ENCODE assay signal across 1 cellular context in the genomic region with DNA sequence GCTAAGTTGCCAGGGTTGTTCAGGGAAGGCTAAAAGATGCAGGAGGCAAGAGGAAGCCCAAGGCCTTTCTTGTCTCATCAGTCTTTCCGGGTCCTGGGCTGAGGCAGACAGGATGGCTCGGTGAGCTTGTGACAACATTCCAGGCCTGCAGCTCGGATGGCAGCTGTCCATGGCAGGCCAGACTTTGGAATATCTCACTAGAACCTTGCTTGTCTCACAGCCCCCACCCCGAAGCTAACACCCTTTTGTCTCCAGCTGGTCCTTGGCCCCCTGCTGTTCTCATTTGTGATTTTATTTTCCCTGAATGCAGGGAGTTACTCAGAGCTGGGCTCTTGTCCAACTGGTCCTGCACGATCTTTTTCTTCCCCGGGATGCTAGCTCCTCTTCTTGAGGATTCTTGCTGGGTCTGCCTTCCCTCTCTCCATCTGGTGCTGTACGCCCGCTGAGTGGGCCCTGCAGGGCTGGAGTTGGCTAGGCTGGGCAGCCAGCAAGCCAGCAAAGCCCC.
TF ChIP-seq lines count a peak whose summit lies in the region.

No MANE protein-coding gene starts in this region.

TF ChIP-seq in HepG2, 621 proteins besides CTCF, POLR2A, EP300 and RAD21 (continued from another document):
- TF ChIP-seq, protein P1, sequence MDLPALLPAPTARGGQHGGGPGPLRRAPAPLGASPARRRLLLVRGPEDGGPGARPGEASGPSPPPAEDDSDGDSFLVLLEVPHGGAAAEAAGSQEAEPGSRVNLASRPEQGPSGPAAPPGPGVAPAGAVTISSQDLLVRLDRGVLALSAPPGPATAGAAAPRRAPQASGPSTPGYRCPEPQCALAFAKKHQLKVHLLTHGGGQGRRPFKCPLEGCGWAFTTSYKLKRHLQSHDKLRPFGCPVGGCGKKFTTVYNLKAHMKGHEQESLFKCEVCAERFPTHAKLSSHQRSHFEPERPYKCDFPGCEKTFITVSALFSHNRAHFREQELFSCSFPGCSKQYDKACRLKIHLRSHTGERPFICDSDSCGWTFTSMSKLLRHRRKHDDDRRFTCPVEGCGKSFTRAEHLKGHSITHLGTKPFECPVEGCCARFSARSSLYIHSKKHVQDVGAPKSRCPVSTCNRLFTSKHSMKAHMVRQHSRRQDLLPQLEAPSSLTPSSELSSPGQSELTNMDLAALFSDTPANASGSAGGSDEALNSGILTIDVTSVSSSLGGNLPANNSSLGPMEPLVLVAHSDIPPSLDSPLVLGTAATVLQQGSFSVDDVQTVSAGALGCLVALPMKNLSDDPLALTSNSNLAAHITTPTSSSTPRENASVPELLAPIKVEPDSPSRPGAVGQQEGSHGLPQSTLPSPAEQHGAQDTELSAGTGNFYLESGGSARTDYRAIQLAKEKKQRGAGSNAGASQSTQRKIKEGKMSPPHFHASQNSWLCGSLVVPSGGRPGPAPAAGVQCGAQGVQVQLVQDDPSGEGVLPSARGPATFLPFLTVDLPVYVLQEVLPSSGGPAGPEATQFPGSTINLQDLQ (CRISPR knock-in tag; IDR thresholded peaks at IDR 0.05), result no peak
- TF ChIP-seq ZFP91 (CRISPR knock-in tag; IDR thresholded peaks at IDR 0.05; ENCODE audit: borderline replicate concordance), result no peak
- TF ChIP-seq MAFK (conservative IDR thresholded peaks at IDR 0.05 in 1 of 2, IDR thresholded peaks at IDR 0.05 in 1 of 2; ENCODE audit: low read length in 2 of 2), result no peak
- no peak for TF ChIP-seq CHD4 (IDR thresholded peaks at IDR 0.05; ENCODE audit: borderline replicate concordance, low read length)
- no peak for TF ChIP-seq ZNF512 (CRISPR knock-in tag; IDR thresholded peaks at IDR 0.05)
- TF ChIP-seq ZNF768 (CRISPR knock-in tag; IDR thresholded peaks at IDR 0.05), result no peak
- TF ChIP-seq ZNF3 (CRISPR knock-in tag; IDR thresholded peaks at IDR 0.05), result no peak
- TF ChIP-seq NCOA1 (CRISPR knock-in tag; IDR thresholded peaks at IDR 0.05), result no peak
- TF ChIP-seq ZNF773 (CRISPR knock-in tag; IDR thresholded peaks at IDR 0.05; ENCODE audit: borderline replicate concordance), result no peak
- TF ChIP-seq ZNF589 (CRISPR knock-in tag; conservative IDR thresholded peaks at IDR 0.05), result no peak
